In genomic region chr18:10487161-10487560, GRCh38 we compare ENCODE assay signal across 16 cellular contexts. TPM values are rescaled to one million over a fixed set of nuclear protein-coding genes. Genes with fewer than 3 reads are reported as not detected.
A peak's percentile ranks its signal among the peaks of the same experiment; 100 is the strongest.
DNase-seq lines count a peak whose midpoint lies in the region; ATAC-seq and TF ChIP-seq lines count a peak whose summit lies in the region.
"Had no signal": no experiment of that assay in that cellular context is flagged by ENCODE, and none has a peak within 500 bp of the region (broad histone marks: within the 10 kb centered on the region; RNA-seq: fewer than 3 reads in every experiment).

No MANE protein-coding gene starts in this region.

- peak overlapping the region; percentile 8 for H3K27ac Mint-ChIP-seq in glutamatergic neuron (ENCODE audit: unreplicated experiment)
- peak overlapping the region; percentile 22 for H3K27ac Mint-ChIP-seq in stimulated activated memory B cell treated with anti-CD40 and anti-IgM and Interleukin-4, amounts not matched to agents 10 μg/mL and 1 μg/mL and 100 μg/mL, for 72 hours

- peaks cover 3% of the 10 kb centered on the region for H3K9me3 Mint-ChIP-seq in glutamatergic neuron (ENCODE audit: unreplicated experiment)
- no peaks in the 10 kb centered on the region for H3K9me3 Mint-ChIP-seq in stimulated activated memory B cell treated with anti-CD40 and anti-IgM and Interleukin-4, amounts not matched to agents 10 μg/mL and 1 μg/mL and 100 μg/mL, for 72 hours

- no peak overlapping the region for H3K4me3 ChIP-seq in HEK293 (ENCODE audit: low read depth, low read length)
- H3K4me3 ChIP-seq: PC-9 had no signal

- POLR2A ChIA-PET in HEK293 (lab: Yijun Ruan, JAX), result no interaction called here

- H3K4me1 ChIP-seq in HEK293 (ENCODE audit: control insufficient read depth, insufficient read depth, low read length), result no peaks in the 10 kb centered on the region

- H3K4me1 Mint-ChIP-seq in glutamatergic neuron (ENCODE audit: low read depth, unreplicated experiment), result peaks cover 10% of the 10 kb centered on the region
- H3K4me1 Mint-ChIP-seq in stimulated activated memory B cell treated with anti-CD40 and anti-IgM and Interleukin-4, amounts not matched to agents 10 μg/mL and 1 μg/mL and 100 μg/mL, for 72 hours, result peaks cover 29% of the 10 kb centered on the region

- no peak overlapping the region for H3K4me3 Mint-ChIP-seq in glutamatergic neuron (ENCODE audit: unreplicated experiment)
- no peak overlapping the region for H3K4me3 Mint-ChIP-seq in stimulated activated memory B cell treated with anti-CD40 and anti-IgM and Interleukin-4, amounts not matched to agents 10 μg/mL and 1 μg/mL and 100 μg/mL, for 72 hours

- peaks cover 0 to 4% of the 10 kb centered on the region in 2 experiments; a peak in 1 of 3 replicates for H3K36me3 ChIP-seq in HEK293 (ENCODE audit: control insufficient read depth in 2 of 2, insufficient read depth in 1 of 2, low read length in 2 of 2)

- H3K27ac ChIP-seq in HEK293 (ENCODE audit: extremely low read depth, low read depth, low read length), result no peak overlapping the region
- H3K27ac ChIP-seq: PC-9 had no signal

- H3K36me3 Mint-ChIP-seq in glutamatergic neuron (ENCODE audit: unreplicated experiment), result peaks cover 16% of the 10 kb centered on the region
- H3K36me3 Mint-ChIP-seq in stimulated activated memory B cell treated with anti-CD40 and anti-IgM and Interleukin-4, amounts not matched to agents 10 μg/mL and 1 μg/mL and 100 μg/mL, for 72 hours, result no peaks in the 10 kb centered on the region

- peaks cover 5% of the 10 kb centered on the region for H3K27me3 Mint-ChIP-seq in glutamatergic neuron (ENCODE audit: unreplicated experiment)
- no peaks in the 10 kb centered on the region for H3K27me3 Mint-ChIP-seq in stimulated activated memory B cell treated with anti-CD40 and anti-IgM and Interleukin-4, amounts not matched to agents 10 μg/mL and 1 μg/mL and 100 μg/mL, for 72 hours

- DNase-seq in NCI-H2171 treated with DMSO at 0.1 percent for 48 hours (lab: John Stamatoyannopoulos, UW), result peak; percentile 83
- no peak for DNase-seq in glutamatergic neuron
- DNase-seq in NCI-H510A (lab: John Stamatoyannopoulos, UW), result no peak
- DNase-seq in NCI-H146 (lab: John Stamatoyannopoulos, UW), result no peak
- DNase-seq: DMS153; KBM-7; NCI-H1092 treated with DMSO at 0.1 percent for 48 hours; NCI-H187 treated with DMSO at 0.1 percent for 48 hours; NK-92 treated with Interleukin-12 subunit alpha and Interleukin-12 subunit beta, amount 100 ng/mL, for 24 hours; PC-9; SK-N-SH; T-helper 1 cell had no signal

- H3K9me3 ChIP-seq in HEK293 (ENCODE audit: control insufficient read depth, insufficient read depth, low read depth, low read length), result no peaks in the 10 kb centered on the region
- H3K9me3 ChIP-seq: SK-N-SH had no signal

- CTCF ChIA-PET in HEK293 (lab: Yijun Ruan, JAX), result no interaction called here

- no peak for TF ChIP-seq CTCF in HEK293 (tag by site-specific recombination; IDR thresholded peaks at IDR 0.05)
- TF ChIP-seq CTCF in glutamatergic neuron (IDR thresholded peaks at IDR 0.05; ENCODE audit: partially characterized antibody, unreplicated experiment), result no peak

- ATAC-seq in stimulated activated memory B cell treated with anti-CD40 and anti-IgM and Interleukin-4, amounts not matched to agents 10 μg/mL and 1 μg/mL and 100 μg/mL, for 72 hours, result no peak
- ATAC-seq in HG03378 (IDR thresholded peaks at IDR 0.05; ENCODE audit: unreplicated experiment), result no peak
- ATAC-seq: Right ventricle myocardium inferior had no signal

TF ChIP-seq in HEK293, 187 proteins besides CTCF, POLR2A, EP300 and RAD21:
- no peak for TF ChIP-seq ZEB2 (tag by site-specific recombination; IDR thresholded peaks at IDR 0.05)
- TF ChIP-seq SCRT2 (tag by site-specific recombination; IDR thresholded peaks at IDR 0.05), result peak; percentile 31; the same call in 1 of the 2 replicates

RNA-seq across cellular contexts. Expression of gene APCDD1, which starts 32.7 kb away (rescaled TPM):
- total RNA-seq in glutamatergic neuron (ENCODE audit: unreplicated experiment), result 171 TPM
- total RNA-seq: PC-9 had no signal

RNA-seq across cellular contexts. Expression of gene NAPG, which starts 38.7 kb away (rescaled TPM):
- total RNA-seq in glutamatergic neuron (ENCODE audit: unreplicated experiment), result 69.7 TPM
